Comparison of ENCODE assay signal across 21 cellular contexts in the genomic region with DNA sequence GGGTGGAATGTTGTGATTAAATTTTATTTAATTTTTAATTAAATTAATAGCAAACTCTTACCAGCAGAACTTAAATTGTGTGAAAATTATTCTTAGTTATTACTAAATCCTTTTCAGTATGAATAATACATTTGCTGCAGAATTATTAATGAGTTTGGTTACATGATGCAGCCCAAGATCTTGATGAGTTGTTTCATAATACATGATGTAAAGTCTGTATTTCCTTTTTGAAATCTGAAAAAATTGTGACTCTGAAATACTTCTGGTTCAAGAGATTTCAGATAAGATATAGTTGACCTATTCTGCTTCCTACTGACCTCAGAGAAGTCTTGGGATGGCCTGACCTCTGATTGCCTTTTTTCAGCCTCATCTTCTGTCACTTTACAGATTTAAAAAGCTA. TPM values are rescaled to one million over a fixed set of nuclear protein-coding genes. Genes with fewer than 3 reads are reported as not detected.
DNase-seq lines count a peak whose midpoint lies in the region; ATAC-seq, FAIRE-seq and TF ChIP-seq lines count a peak whose summit lies in the region.
"Had no signal": no experiment of that assay in that cellular context is flagged by ENCODE, and none has a peak within 500 bp of the region (broad histone marks: within the 10 kb centered on the region; RNA-seq: fewer than 3 reads in every experiment).

No MANE protein-coding gene starts in this region.

- peaks cover 80% of the 10 kb centered on the region for H3K79me2 ChIP-seq in K562 (ENCODE audit: control insufficient read depth, insufficient read depth, low read length)

- H4K20me1 ChIP-seq in K562 (replicated peaks; ENCODE audit: control insufficient read depth, insufficient read depth, low read length): peaks cover 7% of the 10 kb centered on the region

- BruUV-seq in Caco-2 (replicated peaks; lab: Mats Ljungman, UMichigan) (no TSS peak), K562 (replicated peaks; lab: Mats Ljungman, UMichigan) (no TSS peak)

- peaks cover 17% of the 10 kb centered on the region for H3K4me1 Mint-ChIP-seq in Caco-2 (ENCODE audit: low read depth, unreplicated experiment)

- CTCF ChIA-PET in Caco-2 (lab: Charles Lee) (interaction anchor here (1.1 kb wide), 1 partner anchor 102 kb away, joined by 3 read pairs; no protein-coding TSS in a partner anchor), K562 (lab: Yijun Ruan, JAX; ENCODE audit: low intra/inter-chr PET ratio) (no interaction called here)

- no peaks in the 10 kb centered on the region for H3K9me3 ChIP-seq in Caco-2
- no peaks in the 10 kb centered on the region for H3K9me3 ChIP-seq in HUES64 (ENCODE audit: insufficient read depth, low read depth, low read length)
- H3K9me3 ChIP-seq in K562 (replicated peaks; ENCODE audit: control insufficient read depth, insufficient read depth, low read depth, low read length): no peaks in the 10 kb centered on the region
- H3K9me3 ChIP-seq: gastrocnemius medialis, HAP-1, MG63, ovary had no signal

- DNase-seq in Caco-2: no peak
- no peak for DNase-seq in K562 (ENCODE audit: extremely low read depth in 1 of 4, low spot score in 3 of 4)
- no peak for DNase-seq in NCI-H446 (lab: John Stamatoyannopoulos, UW)
- DNase-seq in hippocampal formation (lab: John Stamatoyannopoulos, UW): no peak
- DNase-seq: activated CD4-positive, alpha-beta T cell treated with anti-CD3 and anti-CD28 coated beads for 48 hours; activated effector memory CD4-positive, alpha-beta T cell treated with Interleukin-2 at 50 U/mL for 16 hours; amniotic stem cell; dorsolateral prefrontal cortex; gastrocnemius medialis; mammary epithelial cell; naive B cell; NCI-H1436 treated with DMSO at 0.1 percent for 48 hours; NCI-H526 treated with DMSO at 0.1 percent for 48 hours; ovary had no signal

- H3K27me3 ChIP-seq in Caco-2 (replicated peaks; ENCODE audit: control insufficient read depth, insufficient read depth, low read length): no peaks in the 10 kb centered on the region
- H3K27me3 ChIP-seq in HUES64 (ENCODE audit: insufficient read depth, low read length): no peaks in the 10 kb centered on the region
- no peaks in the 10 kb centered on the region for H3K27me3 ChIP-seq in K562 (ENCODE audit: control insufficient read depth in 2 of 2, insufficient read depth in 2 of 2, low read length in 2 of 2)
- H3K27me3 ChIP-seq in rectal smooth muscle tissue (ENCODE audit: control insufficient read depth, insufficient read depth, low read length): no peaks in the 10 kb centered on the region
- H3K27me3 ChIP-seq: dorsolateral prefrontal cortex, gastrocnemius medialis, MG63, ovary had no signal

- FAIRE-seq in K562 (lab: Jason Lieb, UNC): no peak
- FAIRE-seq: HepG2 had no signal

- POLR2A ChIA-PET in Caco-2 (lab: Charles Lee) (no interaction called here), K562 (lab: Yijun Ruan, JAX) (interaction anchor here (0.6 to 12.1 kb wide), 3 partner anchors 4 to 113 kb away, joined by 3 to 109 read pairs (median 109); a partner anchor contains a TSS)

- H2AFZ ChIP-seq in K562 (ENCODE audit: low read depth, low read length): no peak overlapping the region

- no peaks in the 10 kb centered on the region for H3K9me1 ChIP-seq in K562 (ENCODE audit: control insufficient read depth, insufficient read depth, low read length)

- H3K4me2 ChIP-seq in K562 (ENCODE audit: insufficient read depth, low read length): no peak overlapping the region

- H3K4me1 ChIP-seq in Caco-2 (peaks cover 11% of the 10 kb centered on the region), HUES64 (ENCODE audit: insufficient read depth, low read length) (peaks cover 3% of the 10 kb centered on the region; the same call in 1 of the 2 replicates), K562 (replicated peaks in 1 of 2; ENCODE audit: control insufficient read depth in 2 of 2, insufficient read depth in 2 of 2, low read length in 2 of 2) (peaks cover 0 to 10% of the 10 kb centered on the region in 2 experiments), rectal smooth muscle tissue (ENCODE audit: control insufficient read depth, insufficient read depth, low read length) (peaks cover 9% of the 10 kb centered on the region)

- no peaks in the 10 kb centered on the region for H3K27me3 Mint-ChIP-seq in Caco-2 (ENCODE audit: insufficient read depth, unreplicated experiment)
- H3K27me3 Mint-ChIP-seq: naive B cell had no signal

- H3K4me3 Mint-ChIP-seq in Caco-2 (ENCODE audit: unreplicated experiment): no peak overlapping the region
- H3K4me3 Mint-ChIP-seq: naive B cell had no signal

- no peak for TF ChIP-seq EP300 in K562 (IDR thresholded peaks at IDR 0.05; ENCODE audit: low read length)

- TF ChIP-seq CTCF in Caco-2 (IDR thresholded peaks at IDR 0.05; ENCODE audit: insufficient read depth in 1 of 2, low read depth in 1 of 2, low read length in 1 of 2, severe bottlenecking in 1 of 2, unreplicated experiment in 1 of 2) (no peak), K562 (IDR thresholded peaks at IDR 0.05 in 2 of 3, conservative IDR thresholded peaks at IDR 0.05 in 1 of 3; ENCODE audit: insufficient read depth in 2 of 3, low read depth in 1 of 3, low read length in 3 of 3) (no peak)

- H3K27ac ChIP-seq in HUES64 (ENCODE audit: low read depth, low read length) (peak overlapping the region; percentile 37; the same call in 1 of the 2 replicates), K562 (ENCODE audit: extremely low read depth, low read depth, low read length) (no peak overlapping the region), rectal smooth muscle tissue (ENCODE audit: low read depth, low read length) (peak overlapping the region; percentile 82)
- H3K27ac ChIP-seq: gastrocnemius medialis, ovary had no signal

- peaks cover 3% of the 10 kb centered on the region for H3K36me3 ChIP-seq in Caco-2 (ENCODE audit: control insufficient read depth, insufficient read depth, low read length)
- H3K36me3 ChIP-seq in HUES64 (ENCODE audit: insufficient read depth, low read length): peaks cover 72% of the 10 kb centered on the region
- peaks cover 82% of the 10 kb centered on the region for H3K36me3 ChIP-seq in K562 (ENCODE audit: control insufficient read depth, insufficient read depth, low read length)
- peaks cover 4% of the 10 kb centered on the region for H3K36me3 ChIP-seq in rectal smooth muscle tissue (ENCODE audit: control insufficient read depth, insufficient read depth, low read length)
- H3K36me3 ChIP-seq: ovary had no signal

- peaks cover 96% of the 10 kb centered on the region for H3K36me3 Mint-ChIP-seq in Caco-2 (ENCODE audit: insufficient read depth, unreplicated experiment)

- H3K9me3 Mint-ChIP-seq in Caco-2 (ENCODE audit: unreplicated experiment): no peaks in the 10 kb centered on the region
- H3K9me3 Mint-ChIP-seq: naive B cell had no signal

- in situ Hi-C loops in K562 (cut with MboI): no loop called here

- H3K9ac ChIP-seq in HUES64 (ENCODE audit: low read depth, low read length): no peak overlapping the region
- H3K9ac ChIP-seq in K562 (ENCODE audit: insufficient read depth in 1 of 2, low read depth in 2 of 2, low read length in 2 of 2): no peak overlapping the region
- no peak overlapping the region for H3K9ac ChIP-seq in rectal smooth muscle tissue (ENCODE audit: low read length)

- TF ChIP-seq RAD21 in K562 (CRISPR knock-in tag; conservative IDR thresholded peaks at IDR 0.05 in 1 of 2, IDR thresholded peaks at IDR 0.05 in 1 of 2): no peak

- ATAC-seq in K562: no peak
- ATAC-seq in GM19324 (IDR thresholded peaks at IDR 0.05; ENCODE audit: low FRiP score, unreplicated experiment): no peak
- ATAC-seq: gastrocnemius medialis, HepG2, sciatic nerve had no signal

- no peak for TF ChIP-seq POLR2A in K562 (conservative IDR thresholded peaks at IDR 0.05)

- H3K4me3 ChIP-seq in Caco-2 (ENCODE audit: low read depth, low read length): no peak overlapping the region
- no peak overlapping the region for H3K4me3 ChIP-seq in HUES64 (ENCODE audit: low read length)
- no peak overlapping the region for H3K4me3 ChIP-seq in K562
- no peak overlapping the region for H3K4me3 ChIP-seq in rectal smooth muscle tissue (ENCODE audit: low read length)
- H3K4me3 ChIP-seq: dorsolateral prefrontal cortex, gastrocnemius medialis, HAP-1, MG63, ovary had no signal

- H3K27ac Mint-ChIP-seq in Caco-2 (ENCODE audit: unreplicated experiment): peak overlapping the region; percentile 24

- intact Hi-C loops in Caco-2 (cut with micrococcal nuclease; ENCODE audit: unreplicated experiment): no loop called here
- intact Hi-C loops in K562 (cut with micrococcal nuclease): no loop called here

RNA-seq across cellular contexts. Expression of a gene that starts 11.1 kb away (rescaled TPM):
- total RNA-seq in Caco-2 (2022): 238 and 251 TPM in 2 replicates
- 192 TPM for polyA plus RNA-seq in HUES64 (2013, experiment 1 of 2)
- polyA plus RNA-seq in HUES64 (2013, experiment 2 of 2): 205 TPM
- total RNA-seq in K562 (2011; cell fraction: chromatin; rRNA removed; ENCODE audit: low replicate concordance): 86.7 and 121 TPM in 2 replicates
- total RNA-seq in K562 (2011; cell fraction: nucleolus; rRNA removed): 37.9 and 42.4 TPM in 2 replicates
- total RNA-seq in K562 (2011; cell fraction: nucleoplasm; rRNA removed): 54.9 and 55.4 TPM in 2 replicates
- 194 and 213 TPM in 2 replicates for total RNA-seq in K562 (2014; rRNA removed)
- 215 and 244 TPM in 2 replicates for total RNA-seq in K562 (2014; rRNA removed; fragmentation: Illumina TruSeq; extraction: Trizol)
- 220 and 231 TPM in 2 replicates for total RNA-seq in K562 (2015; rRNA removed; fragmentation: Illumina TruSeq; extraction: Trizol)
- 205 and 217 TPM in 2 replicates for total RNA-seq in K562 (2021)
- 199 and 297 TPM in 2 replicates for polyA plus RNA-seq in K562 (2011; rRNA removed)
- 175 and 205 TPM in 2 replicates for polyA plus RNA-seq in K562 (2011; cell fraction: cytosol; rRNA removed)
- 41.2 and 60.5 TPM in 2 replicates for polyA plus RNA-seq in K562 (2011; cell fraction: nucleus; rRNA removed)
- 207 and 215 TPM in 2 replicates for polyA plus RNA-seq in K562 (2012)
- 293 and 299 TPM in 2 replicates for polyA plus RNA-seq in K562 (2014; fragmentation: Illumina TruSeq; extraction: Trizol)
- 100 to 1,000 TPM in 1 of 2 experiments, 10 to 100 TPM in 1; 82.8 to 133 TPM for polyA plus RNA-seq in K562 (2014; fragmentation: Nextera tagmentation; extraction: Ambion mirVana)
- polyA plus RNA-seq in K562 (2014; rRNA removed): 250 and 273 TPM in 2 replicates
- polyA minus RNA-seq in K562 (2011; rRNA and poly(A)+ RNA removed): 138 and 156 TPM in 2 replicates
- 63.5 and 64.3 TPM in 2 replicates for polyA minus RNA-seq in K562 (2011; cell fraction: cytosol; rRNA and poly(A)+ RNA removed)
- polyA minus RNA-seq in K562 (2011; cell fraction: nucleus; rRNA and poly(A)+ RNA removed): 11.0 and 20.4 TPM in 2 replicates

RNA-seq across cellular contexts. Expression of a gene that starts 28.1 kb away (rescaled TPM):
- 70.3 and 77.7 TPM in 2 replicates for total RNA-seq in Caco-2 (2022)
- 25.7 TPM for polyA plus RNA-seq in HUES64 (2013, experiment 1 of 2)
- 27.1 TPM for polyA plus RNA-seq in HUES64 (2013, experiment 2 of 2)
- 66.1 and 83.6 TPM in 2 replicates for total RNA-seq in K562 (2011; cell fraction: chromatin; rRNA removed; ENCODE audit: low replicate concordance)
- 24.1 and 34.0 TPM in 2 replicates for total RNA-seq in K562 (2011; cell fraction: nucleolus; rRNA removed)
- total RNA-seq in K562 (2011; cell fraction: nucleoplasm; rRNA removed): 30.9 TPM in 2 replicates
- total RNA-seq in K562 (2014; rRNA removed): 18.3 and 26.0 TPM in 2 replicates
- total RNA-seq in K562 (2014; rRNA removed; fragmentation: Illumina TruSeq; extraction: Trizol): 19.6 and 24.1 TPM in 2 replicates
- total RNA-seq in K562 (2015; rRNA removed; fragmentation: Illumina TruSeq; extraction: Trizol): 13.2 and 19.1 TPM in 2 replicates
- total RNA-seq in K562 (2021): 59.5 and 75.6 TPM in 2 replicates
- 4.0 and 5.3 TPM in 2 replicates for polyA plus RNA-seq in K562 (2011; rRNA removed)
- polyA plus RNA-seq in K562 (2011; cell fraction: cytosol; rRNA removed): 2.2 and 3.7 TPM in 2 replicates
- polyA plus RNA-seq in K562 (2011; cell fraction: nucleus; rRNA removed): 14.1 and 22.9 TPM in 2 replicates
- 11.1 and 39.1 TPM in 2 replicates for polyA plus RNA-seq in K562 (2012)
- 33.5 and 33.7 TPM in 2 replicates for polyA plus RNA-seq in K562 (2014; fragmentation: Illumina TruSeq; extraction: Trizol)
- polyA plus RNA-seq in K562 (2014; fragmentation: Nextera tagmentation; extraction: Ambion mirVana): 1 to 10 TPM; 2.2 to 8.0 TPM
- polyA plus RNA-seq in K562 (2014; rRNA removed): 14.4 and 17.6 TPM in 2 replicates
- 14.0 and 14.6 TPM in 2 replicates for polyA minus RNA-seq in K562 (2011; rRNA and poly(A)+ RNA removed)
- 23.3 and 31.7 TPM in 2 replicates for polyA minus RNA-seq in K562 (2011; cell fraction: cytosol; rRNA and poly(A)+ RNA removed)
- 7.5 and 15.8 TPM in 2 replicates for polyA minus RNA-seq in K562 (2011; cell fraction: nucleus; rRNA and poly(A)+ RNA removed)
